In genomic region chr20:59032023-59032712, GRCh38 we compare ENCODE assay signal across 8 cellular contexts. TPM values are rescaled to one million over a fixed set of nuclear protein-coding genes. Genes with fewer than 3 reads are reported as not detected.
DNase-seq lines count a peak whose midpoint lies in the region; FAIRE-seq and TF ChIP-seq lines count a peak whose summit lies in the region.

Gene ATP5F1E, minus strand, starts transcription at chr20:59032335. Its CDS starts 84 bp downstream, at chr20:59032251.

- peak within 1 kb of the TSS; percentile 89 for H3K27ac ChIP-seq in substantia nigra (ENCODE audit: low read depth, low read length, poor library complexity, severe bottlenecking)

- peaks cover 54% of the 10 kb centered on the region for H3K36me3 Mint-ChIP-seq in activated naive CD4-positive, alpha-beta T cell treated with anti-CD3 and anti-CD28 coated beads for 36 hours (ENCODE audit: low read depth)

- TF ChIP-seq POLR2A in NB4 (IDR thresholded peaks at IDR 0.05; ENCODE audit: extremely low read depth, insufficient read length) = peak; percentile 86

- H3K4me3 ChIP-seq in HFF-Myc (replicated peaks; ENCODE audit: low read depth, low read length) (peak within 1 kb of the TSS; percentile 93), NB4 (ENCODE audit: low read depth, low read length) (peak within 1 kb of the TSS; percentile 82)

- no peaks in the 10 kb centered on the region for H3K9me3 Mint-ChIP-seq in activated naive CD4-positive, alpha-beta T cell treated with anti-CD3 and anti-CD28 coated beads for 36 hours

- H3K4me1 Mint-ChIP-seq in activated naive CD4-positive, alpha-beta T cell treated with anti-CD3 and anti-CD28 coated beads for 36 hours (ENCODE audit: low read depth) = peaks cover 75% of the 10 kb centered on the region

- no peaks in the 10 kb centered on the region for H3K27me3 Mint-ChIP-seq in activated naive CD4-positive, alpha-beta T cell treated with anti-CD3 and anti-CD28 coated beads for 36 hours (ENCODE audit: low read depth)

- no peak for FAIRE-seq in frontal cortex (lab: Jason Lieb, UNC)

- CTCF ChIA-PET in activated naive CD4-positive, alpha-beta T cell treated with anti-CD3 and anti-CD28 coated beads for 36 hours (lab: Charles Lee) = interaction anchor here (0.6 to 1.9 kb wide), 8 partner anchors 11 to 1410 kb away, joined by 3 to 10 read pairs (median 4); partner anchors contain the start of gene PRELID3B

- TF ChIP-seq CTCF in HFF-Myc (IDR thresholded peaks at IDR 0.05; ENCODE audit: low read depth, low read length, missing control alignments) (no peak), NB4 (IDR thresholded peaks at IDR 0.05; ENCODE audit: low read depth, low read length) (no peak)

- H3K4me3 Mint-ChIP-seq in activated naive CD4-positive, alpha-beta T cell treated with anti-CD3 and anti-CD28 coated beads for 36 hours = peak within 1 kb of the TSS; percentile 94

- intact Hi-C loops in activated naive CD4-positive, alpha-beta T cell treated with anti-CD3 and anti-CD28 coated beads for 36 hours (cut with micrococcal nuclease) = loop anchor here (1.0 to 10.0 kb wide), 9 partner anchors 10 to 727 kb away; partner anchors contain the start of genes CTSZ, NELFCD, PRELID3B and RAB22A

- DNase-seq in GM03348 (ENCODE audit: low spot score) (peak; percentile 100), HFF-Myc (ENCODE audit: extremely low read depth, low read depth) (no peak), NB4 (ENCODE audit: low read depth) (peak; percentile 98), SK-N-DZ (ENCODE audit: low spot score) (peak; percentile 97), frontal cortex (ENCODE audit: low spot score in 2 of 2) (peak; percentile 95 to 97), non-pigmented ciliary epithelial cell (ENCODE audit: low read depth) (peak; percentile 55), substantia nigra (lab: John Stamatoyannopoulos, UW) (peak; percentile 77 to 99 (median 93))
- DNase-seq in activated naive CD4-positive, alpha-beta T cell treated with anti-CD3 and anti-CD28 coated beads for 36 hours = peak; percentile 95

- peak within 1 kb of the TSS; percentile 93 for H3K27ac Mint-ChIP-seq in activated naive CD4-positive, alpha-beta T cell treated with anti-CD3 and anti-CD28 coated beads for 36 hours

RNA-seq across cellular contexts. Expression of gene ATP5F1E, which starts in this region (rescaled TPM):
- 48.0 and 60.9 TPM in 2 replicates for polyA plus RNA-seq in SK-N-DZ (2014; cell fraction: cytosol; rRNA removed)
- 50.1 and 67.2 TPM in 2 replicates for polyA plus RNA-seq in SK-N-DZ (2014; cell fraction: nucleus; rRNA removed)
- 10 to 100 TPM; 74.5 to 86.3 TPM for total RNA-seq in activated naive CD4-positive, alpha-beta T cell treated with anti-CD3 and anti-CD28 coated beads for 36 hours
- total RNA-seq in frontal cortex = 38.3 TPM
